In genomic region chr2:103289101-103289725, GRCh38 we compare ENCODE assay signal across 10 cellular contexts.
DNase-seq lines count a peak whose midpoint lies in the region; TF ChIP-seq lines count a peak whose summit lies in the region.
"Had no signal": no experiment of that assay in that cellular context is flagged by ENCODE, and none has a peak within 500 bp of the region (broad histone marks: within the 10 kb centered on the region; RNA-seq: fewer than 3 reads in every experiment).

No MANE protein-coding gene starts in this region.

- H3K4me1 Mint-ChIP-seq in chondrocyte (ENCODE audit: low read depth), result peaks cover 14% of the 10 kb centered on the region
- peaks cover 35% of the 10 kb centered on the region for H3K4me1 Mint-ChIP-seq in progenitor cell of endocrine pancreas (ENCODE audit: low read depth)

- H3K27ac Mint-ChIP-seq in chondrocyte (ENCODE audit: unreplicated experiment), result no peak overlapping the region
- no peak overlapping the region for H3K27ac Mint-ChIP-seq in progenitor cell of endocrine pancreas

- no peaks in the 10 kb centered on the region for H3K36me3 Mint-ChIP-seq in chondrocyte (ENCODE audit: low read depth)
- H3K36me3 Mint-ChIP-seq in progenitor cell of endocrine pancreas (ENCODE audit: insufficient read depth), result no peaks in the 10 kb centered on the region

- H3K9me3 Mint-ChIP-seq in chondrocyte (ENCODE audit: low read depth), result no peaks in the 10 kb centered on the region
- H3K9me3 Mint-ChIP-seq in progenitor cell of endocrine pancreas (ENCODE audit: low read depth), result no peaks in the 10 kb centered on the region

- TF ChIP-seq CTCF in chondrocyte (IDR thresholded peaks at IDR 0.05) (peak; percentile 76), progenitor cell of endocrine pancreas (IDR thresholded peaks at IDR 0.05; ENCODE audit: unreplicated experiment) (peak; percentile 48)

- no peak overlapping the region for H3K4me3 Mint-ChIP-seq in chondrocyte (ENCODE audit: unreplicated experiment)
- H3K4me3 Mint-ChIP-seq in progenitor cell of endocrine pancreas (ENCODE audit: low read depth), result no peak overlapping the region

- peak; percentile 12 for DNase-seq in Daoy (ENCODE audit: low read depth)
- DNase-seq in NCI-H446 treated with DMSO at 0.1 percent for 48 hours (lab: John Stamatoyannopoulos, UW), result peak; percentile 30
- no peak for DNase-seq in chondrocyte (ENCODE audit: low spot score)
- no peak for DNase-seq in progenitor cell of endocrine pancreas (ENCODE audit: low spot score, unreplicated experiment)
- no peak for DNase-seq in H4 (ENCODE audit: low spot score)
- no peak for DNase-seq in activated CD4-positive, CD25-positive, alpha-beta regulatory T cell treated with anti-CD3 and anti-CD28 coated beads, Interleukin-2, amount 50 U/mL, for 72 hours
- DNase-seq in NCI-H2107 (lab: John Stamatoyannopoulos, UW), result no peak
- DNase-seq: activated CD8-positive, alpha-beta memory T cell treated with anti-CD3 and anti-CD28 coated beads, Interleukin-2, amount 50 U/mL, for 48 hours; DND-41; lower lobe of right lung had no signal

- H3K27me3 Mint-ChIP-seq in chondrocyte (ENCODE audit: low read depth), result peaks cover 38% of the 10 kb centered on the region
- peaks cover 14% of the 10 kb centered on the region for H3K27me3 Mint-ChIP-seq in progenitor cell of endocrine pancreas

Comparison
In these comparisons a context has a peak if more than half of its experiments do, and no peak if none do; other contexts are left out.
1. DNase-seq: peak in Daoy (single experiment) and NCI-H446 treated with DMSO at 0.1 percent for 48 hours (single experiment); none in chondrocyte (single experiment), progenitor cell of endocrine pancreas (single experiment), H4 (single experiment), activated CD4-positive, CD25-positive, alpha-beta regulatory T cell treated with anti-CD3 and anti-CD28 coated beads, Interleukin-2, amount 50 U/mL, for 72 hours (single experiment) and NCI-H2107 (single experiment).